ENCODE assay signal across 23 cellular contexts in the genomic region with DNA sequence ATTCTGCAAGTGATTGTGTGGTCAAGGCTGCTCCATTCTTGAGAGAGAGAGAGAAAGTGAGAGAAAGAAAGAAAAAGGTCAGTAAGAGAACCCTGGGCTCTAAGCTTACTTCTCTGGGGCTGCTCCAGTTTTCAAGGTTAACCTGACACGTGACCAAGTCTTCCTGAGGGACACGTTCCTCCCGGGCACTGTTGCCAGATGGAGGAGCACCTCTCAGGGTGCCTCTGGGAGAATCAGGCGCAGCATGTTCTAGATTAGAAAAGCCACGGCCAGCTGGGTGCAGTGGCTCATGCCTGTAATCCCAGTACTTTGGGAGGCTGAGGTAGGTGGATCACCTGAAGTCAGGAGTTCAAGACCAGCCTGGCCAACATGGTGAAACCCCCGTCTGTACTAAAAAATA.
A peak's percentile ranks its signal among the peaks of the same experiment; 100 is the strongest.
DNase-seq lines count a peak whose midpoint lies in the region; ATAC-seq, FAIRE-seq and TF ChIP-seq lines count a peak whose summit lies in the region.
"Had no signal": no experiment of that assay in that cellular context is flagged by ENCODE, and none has a peak within 500 bp of the region (broad histone marks: within the 10 kb centered on the region; RNA-seq: fewer than 3 reads in every experiment).

No MANE protein-coding gene starts in this region.

- H3K36me3 ChIP-seq in K562 (ENCODE audit: control insufficient read depth, insufficient read depth, low read length): no peaks in the 10 kb centered on the region
- peaks cover 0 to 82% of the 10 kb centered on the region in 2 experiments for H3K36me3 ChIP-seq in mesenchymal stem cell (ENCODE audit: control insufficient read depth in 1 of 2, insufficient read depth in 2 of 2, low read depth in 1 of 2, low read length in 2 of 2)
- no peaks in the 10 kb centered on the region for H3K36me3 ChIP-seq in testis (ENCODE audit: low read depth, missing control alignments)
- H3K36me3 ChIP-seq: lower lobe of right lung, neutrophil had no signal

- no peak overlapping the region for H3K23ac ChIP-seq in mesenchymal stem cell (ENCODE audit: low read length in 2 of 2)

- H3K18ac ChIP-seq in mesenchymal stem cell (ENCODE audit: low read depth in 1 of 2, low read length in 2 of 2): no peak overlapping the region

- intact Hi-C loops in K562 (cut with micrococcal nuclease): no loop called here
- intact Hi-C loops in testis (cut with DNase I; ENCODE audit: low total_unique reads): no loop called here

- peaks cover 40% of the 10 kb centered on the region for H3K79me1 ChIP-seq in mesenchymal stem cell (replicated peaks; ENCODE audit: low read length, poor library complexity, severe bottlenecking)

- TF ChIP-seq CTCF in K562 (IDR thresholded peaks at IDR 0.05 in 2 of 3, conservative IDR thresholded peaks at IDR 0.05 in 1 of 3; ENCODE audit: insufficient read depth in 2 of 3, low read depth in 1 of 3, low read length in 3 of 3) (no peak), testis (IDR thresholded peaks at IDR 0.05) (no peak)

- H4K8ac ChIP-seq in mesenchymal stem cell (ENCODE audit: low read length): peak overlapping the region; percentile 72

- no peak overlapping the region for H2AK5ac ChIP-seq in mesenchymal stem cell (ENCODE audit: low read length, severe bottlenecking)

- no peak for ATAC-seq in K562
- ATAC-seq: activated T-cell treated with anti-CD3 and anti-CD28 coated beads, Interleukin-2, amount 50 U/mL, for 72 hours; lower lobe of right lung; stimulated activated effector memory CD8-positive, alpha-beta T cell treated with anti-CD3 and anti-CD28 coated beads, Interleukin-12 subunit alpha, Interleukin-12 subunit beta, amount 100 ng/mL, for 72 hours had no signal

- H2AFZ ChIP-seq in K562 (ENCODE audit: low read depth, low read length) (no peak overlapping the region), mesenchymal stem cell (ENCODE audit: low read depth, low read length) (no peak overlapping the region)

- peak; percentile 77 to 80 for DNase-seq in NCI-H524 (lab: John Stamatoyannopoulos, UW)
- DNase-seq in NCI-H524 treated with DMSO at 0.1 percent for 48 hours (lab: John Stamatoyannopoulos, UW): no peak
- DNase-seq in K562 (ENCODE audit: extremely low read depth in 1 of 4, low spot score in 3 of 4): no peak
- no peak for DNase-seq in mesenchymal stem cell
- peak; percentile 83 for DNase-seq in testis
- no peak for DNase-seq in medulla oblongata (ENCODE audit: extremely low spot score)
- no peak for DNase-seq in NCI-H1048 (lab: John Stamatoyannopoulos, UW)
- DNase-seq in SIG-M5 treated with dmso at 0.1 percent for 504 hours (lab: John Stamatoyannopoulos, UW; ENCODE audit: unreplicated experiment): no peak
- DNase-seq: activated CD4-positive, alpha-beta T cell treated with anti-CD3 and anti-CD28 coated beads, Interleukin-2, amount 10 ng/mL, durations not matched to agents 24 days and 14 days; activated naive CD4-positive, alpha-beta T cell treated with anti-CD3 and anti-CD28 coated beads, Interleukin-2, amount 10 ng/mL, durations not matched to agents 7 days and 5 days; activated T-cell treated with anti-CD3 and anti-CD28 coated beads, Interleukin-2, amount 50 U/mL, for 72 hours; amygdala; CD4-positive, alpha-beta T cell; DMS153; lower lobe of right lung; MG63; NCI-H526 had no signal

- 3% methylated on average over 6 of the region's 6 CpGs for WGBS in K562 (ENCODE audit: insufficient coverage, low coverage, missing lambda C conversion rate)
- 96% methylated on average over 6 of the region's 6 CpGs for WGBS in mesenchymal stem cell
- 39 to 53% methylated on average over 6 of the region's 6 CpGs for WGBS in testis, 2 donors

- H2BK15ac ChIP-seq in mesenchymal stem cell (ENCODE audit: low read depth, poor library complexity, severe bottlenecking): no peak overlapping the region

- POLR2A ChIA-PET in K562 (lab: Yijun Ruan, JAX): interaction anchor here (0.8 kb wide), 1 partner anchor 17 kb away, joined by 4 read pairs; no protein-coding TSS in a partner anchor

- H3K4me1 ChIP-seq in K562 (replicated peaks in 1 of 2; ENCODE audit: control insufficient read depth in 2 of 2, insufficient read depth in 2 of 2, low read length in 2 of 2) (peaks cover 0 to 4% of the 10 kb centered on the region in 2 experiments; a peak in 1 of 5 replicates), mesenchymal stem cell (ENCODE audit: control insufficient read depth, insufficient read depth, low read depth, low read length) (peaks cover 20% of the 10 kb centered on the region), testis (peaks cover 21% of the 10 kb centered on the region)

- no peak overlapping the region for H3K27ac ChIP-seq in K562 (ENCODE audit: extremely low read depth, low read depth, low read length)
- H3K27ac ChIP-seq in mesenchymal stem cell (ENCODE audit: low read length, poor library complexity, severe bottlenecking): no peak overlapping the region
- H3K27ac ChIP-seq in testis: peak overlapping the region in 1 of 2 donors; percentile 33
- H3K27ac ChIP-seq: 22Rv1, lower lobe of right lung, neutrophil, RWPE1 had no signal

- H3K27me3 ChIP-seq in K562 (ENCODE audit: control insufficient read depth in 2 of 2, insufficient read depth in 2 of 2, low read length in 2 of 2) (peaks cover 20 to 49% of the 10 kb centered on the region in 2 experiments; a peak in 4 of 5 replicates), mesenchymal stem cell (ENCODE audit: control insufficient read depth in 1 of 2, insufficient read depth in 1 of 2, low read length in 2 of 2) (no peaks in the 10 kb centered on the region), testis (no peaks in the 10 kb centered on the region)
- H3K27me3 ChIP-seq: MG63 had no signal

- H3K14ac ChIP-seq in mesenchymal stem cell (ENCODE audit: low read length in 2 of 2): no peak overlapping the region

- CTCF ChIA-PET in K562 (lab: Yijun Ruan, JAX; ENCODE audit: low intra/inter-chr PET ratio): no interaction called here

- H3K9me1 ChIP-seq in K562 (ENCODE audit: control insufficient read depth, insufficient read depth, low read length): no peaks in the 10 kb centered on the region

- in situ Hi-C loops in K562 (cut with MboI): no loop called here

- no peak overlapping the region for H4K91ac ChIP-seq in mesenchymal stem cell (ENCODE audit: low read length)

- H3K4me2 ChIP-seq in K562 (ENCODE audit: insufficient read depth, low read length): no peak overlapping the region
- no peak overlapping the region for H3K4me2 ChIP-seq in mesenchymal stem cell (ENCODE audit: low read length, poor library complexity, severe bottlenecking)

- no peak for TF ChIP-seq EP300 in K562 (IDR thresholded peaks at IDR 0.05; ENCODE audit: low read length)

- FAIRE-seq in K562 (lab: Jason Lieb, UNC): no peak
- FAIRE-seq: endometrium, keratinocyte had no signal

- H2BK120ac ChIP-seq in mesenchymal stem cell (ENCODE audit: low read depth, low read length): no peak overlapping the region

- H2BK12ac ChIP-seq in mesenchymal stem cell (ENCODE audit: low read length in 2 of 2): no peak overlapping the region

- H2BK5ac ChIP-seq in mesenchymal stem cell (ENCODE audit: low read depth, low read length, poor library complexity, severe bottlenecking): no peak overlapping the region

- no TSS peak for BruUV-seq in K562 (replicated peaks; lab: Mats Ljungman, UMichigan)

- no peak for TF ChIP-seq RAD21 in K562 (CRISPR knock-in tag; conservative IDR thresholded peaks at IDR 0.05 in 1 of 2, IDR thresholded peaks at IDR 0.05 in 1 of 2)

- H3K9me3 ChIP-seq in K562 (replicated peaks; ENCODE audit: control insufficient read depth, insufficient read depth, low read depth, low read length): no peaks in the 10 kb centered on the region
- no peaks in the 10 kb centered on the region for H3K9me3 ChIP-seq in mesenchymal stem cell (ENCODE audit: control insufficient read depth, low read length)
- H3K9me3 ChIP-seq in testis: no peaks in the 10 kb centered on the region
- H3K9me3 ChIP-seq: lower lobe of right lung, MG63, neutrophil had no signal

- no peak overlapping the region for H3K4ac ChIP-seq in mesenchymal stem cell (ENCODE audit: low read depth in 1 of 2, low read length in 2 of 2)

- H3K4me3 ChIP-seq in K562: no peak overlapping the region
- no peak overlapping the region for H3K4me3 ChIP-seq in mesenchymal stem cell (ENCODE audit: insufficient read depth in 1 of 2, low read depth in 1 of 2, low read length in 2 of 2)
- no peak overlapping the region for H3K4me3 ChIP-seq in testis
- H3K4me3 ChIP-seq: lower lobe of right lung, MG63 had no signal

- H3K9ac ChIP-seq in K562 (ENCODE audit: insufficient read depth in 1 of 2, low read depth in 2 of 2, low read length in 2 of 2) (no peak overlapping the region), mesenchymal stem cell (ENCODE audit: low read length) (no peak overlapping the region)

- no peaks in the 10 kb centered on the region for H3K79me2 ChIP-seq in K562 (ENCODE audit: control insufficient read depth, insufficient read depth, low read length)

- H4K20me1 ChIP-seq in K562 (replicated peaks; ENCODE audit: control insufficient read depth, insufficient read depth, low read length): no peaks in the 10 kb centered on the region

- TF ChIP-seq POLR2A in K562 (conservative IDR thresholded peaks at IDR 0.05) (no peak), testis (IDR thresholded peaks at IDR 0.05) (no peak)

TF ChIP-seq in K562, 482 proteins besides CTCF, POLR2A, EP300 and RAD21:
- TF ChIP-seq HIVEP1 (CRISPR knock-in tag; IDR thresholded peaks at IDR 0.05): no peak
- TF ChIP-seq POLR2AphosphoS5 (IDR thresholded peaks at IDR 0.05; ENCODE audit: control insufficient read depth, insufficient read depth, low read depth, low read length): no peak
- no peak for TF ChIP-seq HMGN3 (IDR thresholded peaks at IDR 0.05; ENCODE audit: borderline replicate concordance, extremely low read depth, insufficient read length, low read depth, low read length)
- TF ChIP-seq, protein P1, sequence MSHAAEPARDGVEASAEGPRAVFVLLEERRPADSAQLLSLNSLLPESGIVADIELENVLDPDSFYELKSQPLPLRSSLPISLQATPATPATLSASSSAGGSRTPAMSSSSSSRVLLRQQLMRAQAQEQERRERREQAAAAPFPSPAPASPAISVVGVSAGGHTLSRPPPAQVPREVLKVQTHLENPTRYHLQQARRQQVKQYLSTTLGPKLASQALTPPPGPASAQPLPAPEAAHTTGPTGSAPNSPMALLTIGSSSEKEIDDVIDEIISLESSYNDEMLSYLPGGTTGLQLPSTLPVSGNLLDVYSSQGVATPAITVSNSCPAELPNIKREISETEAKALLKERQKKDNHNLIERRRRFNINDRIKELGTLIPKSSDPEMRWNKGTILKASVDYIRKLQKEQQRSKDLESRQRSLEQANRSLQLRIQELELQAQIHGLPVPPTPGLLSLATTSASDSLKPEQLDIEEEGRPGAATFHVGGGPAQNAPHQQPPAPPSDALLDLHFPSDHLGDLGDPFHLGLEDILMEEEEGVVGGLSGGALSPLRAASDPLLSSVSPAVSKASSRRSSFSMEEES (CRISPR knock-in tag; IDR thresholded peaks at IDR 0.05): peak; percentile 11; the same call in 1 of the 2 replicates

Comparison
In these comparisons a context has a peak if more than half of its experiments do, and no peak if none do; other contexts are left out.
1. DNase-seq: peak in NCI-H524 (2 of 2) and testis (single experiment); none in NCI-H524 treated with DMSO at 0.1 percent for 48 hours (single experiment), K562 (0 of 4), mesenchymal stem cell (single experiment), medulla oblongata (single experiment), NCI-H1048 (single experiment) and SIG-M5 treated with dmso at 0.1 percent for 504 hours (single experiment).